In genomic region chr20:10089871-10090587, GRCh38 we compare ENCODE assay signal across 14 cellular contexts.
"Had no signal": no experiment of that assay in that cellular context is flagged by ENCODE, and none has a peak within 500 bp of the region (broad histone marks: within the 10 kb centered on the region; RNA-seq: fewer than 3 reads in every experiment).

No MANE protein-coding gene starts in this region.

- H3K27ac ChIP-seq: gastrocnemius medialis, heart right ventricle, lower lobe of right lung, prostate gland, spleen had no signal

- H3K27ac Mint-ChIP-seq: activated B cell treated with CpG ODN at 0.5 μM for 24 hours; activated naive CD8-positive, alpha-beta T cell treated with anti-CD3 and anti-CD28 coated beads for 36 hours; dendritic cell treated with granulocyte-macrophage colony-stimulating factor and Interleukin-4, amounts not matched to agents 40 ng/mL and 50 ng/mL, for 4 days; mesothelial cell of epicardium; nephron progenitor cell; stimulated activated naive CD8-positive, alpha-beta T cell treated with anti-CD3 and anti-CD28 coated beads, Interleukin-15, amount 100 ng/mL, for 72 hours; type B pancreatic cell had no signal

- DNase-seq: activated B cell treated with CpG ODN at 0.5 μM for 24 hours; activated CD8-positive, alpha-beta memory T cell treated with anti-CD3 and anti-CD28 coated beads for 24 hours; activated naive CD8-positive, alpha-beta T cell treated with anti-CD3 and anti-CD28 coated beads for 36 hours; effector memory CD4-positive, alpha-beta T cell; gastrocnemius medialis; spleen had no signal

- H3K4me3 Mint-ChIP-seq: activated B cell treated with CpG ODN at 0.5 μM for 24 hours; activated naive CD8-positive, alpha-beta T cell treated with anti-CD3 and anti-CD28 coated beads for 36 hours; dendritic cell treated with granulocyte-macrophage colony-stimulating factor and Interleukin-4, amounts not matched to agents 40 ng/mL and 50 ng/mL, for 4 days; mesothelial cell of epicardium; nephron progenitor cell; stimulated activated naive CD8-positive, alpha-beta T cell treated with anti-CD3 and anti-CD28 coated beads, Interleukin-15, amount 100 ng/mL, for 72 hours; type B pancreatic cell had no signal

- H3K9me3 Mint-ChIP-seq: activated B cell treated with CpG ODN at 0.5 μM for 24 hours; activated naive CD8-positive, alpha-beta T cell treated with anti-CD3 and anti-CD28 coated beads for 36 hours; dendritic cell treated with granulocyte-macrophage colony-stimulating factor and Interleukin-4, amounts not matched to agents 40 ng/mL and 50 ng/mL, for 4 days; mesothelial cell of epicardium; nephron progenitor cell; stimulated activated naive CD8-positive, alpha-beta T cell treated with anti-CD3 and anti-CD28 coated beads, Interleukin-15, amount 100 ng/mL, for 72 hours; type B pancreatic cell had no signal

- H3K4me1 Mint-ChIP-seq: activated B cell treated with CpG ODN at 0.5 μM for 24 hours; activated naive CD8-positive, alpha-beta T cell treated with anti-CD3 and anti-CD28 coated beads for 36 hours; mesothelial cell of epicardium; stimulated activated naive CD8-positive, alpha-beta T cell treated with anti-CD3 and anti-CD28 coated beads, Interleukin-15, amount 100 ng/mL, for 72 hours had no signal

- H3K27me3 Mint-ChIP-seq: activated naive CD8-positive, alpha-beta T cell treated with anti-CD3 and anti-CD28 coated beads for 36 hours had no signal

- H3K36me3 Mint-ChIP-seq: activated naive CD8-positive, alpha-beta T cell treated with anti-CD3 and anti-CD28 coated beads for 36 hours; mesothelial cell of epicardium; type B pancreatic cell had no signal

- H3K36me3 ChIP-seq: gastrocnemius medialis, heart right ventricle, lower lobe of right lung, prostate gland, spleen had no signal

- H3K27me3 ChIP-seq: gastrocnemius medialis, spleen had no signal

- H3K9me3 ChIP-seq: gastrocnemius medialis, heart right ventricle, lower lobe of right lung, prostate gland, spleen had no signal

- H3K4me3 ChIP-seq: gastrocnemius medialis, heart right ventricle, lower lobe of right lung, prostate gland, spleen had no signal

- H3K4me1 ChIP-seq: gastrocnemius medialis, heart right ventricle, lower lobe of right lung, prostate gland, spleen had no signal
